In the genomic region with DNA sequence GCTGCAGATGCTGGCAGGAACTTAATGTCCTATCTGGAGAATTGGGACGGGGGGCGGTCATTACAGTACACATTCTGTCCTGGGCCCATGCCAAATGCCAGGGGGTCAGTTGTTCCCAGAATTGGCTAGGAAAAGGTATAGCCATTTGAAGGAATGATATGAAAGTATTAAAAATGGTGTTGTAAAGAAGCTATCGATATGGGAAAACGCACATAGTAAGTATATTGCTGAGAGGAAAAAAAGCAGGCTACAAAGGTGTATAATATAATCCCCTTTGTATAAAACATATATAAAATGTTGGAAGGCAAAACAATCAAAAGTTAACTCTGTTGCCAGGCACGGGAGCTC, we compare ENCODE assay signal across 1 cellular context.
TF ChIP-seq lines count a peak whose summit lies in the region.

No MANE protein-coding gene starts in this region.

TF ChIP-seq in H1, 55 proteins besides CTCF, POLR2A, EP300 and RAD21:
- TF ChIP-seq HDAC2 (IDR thresholded peaks at IDR 0.05; ENCODE audit: borderline replicate concordance in 1 of 2, low read depth in 2 of 2, low read length in 2 of 2) (no peak), SP4 (IDR thresholded peaks at IDR 0.05; ENCODE audit: low read length) (no peak), KDM1A (IDR thresholded peaks at IDR 0.05; ENCODE audit: borderline replicate concordance, low read length) (no peak), CBX5 (IDR thresholded peaks at IDR 0.05; ENCODE audit: low read depth, low read length) (no peak), HDAC6 (IDR thresholded peaks at IDR 0.05; ENCODE audit: low read depth, low read length) (no peak), USF2 (IDR thresholded peaks at IDR 0.05; ENCODE audit: low read length) (no peak), GABPA (IDR thresholded peaks at IDR 0.05; ENCODE audit: borderline replicate concordance, insufficient read depth, low read length) (no peak)
- TF ChIP-seq, protein P1, sequence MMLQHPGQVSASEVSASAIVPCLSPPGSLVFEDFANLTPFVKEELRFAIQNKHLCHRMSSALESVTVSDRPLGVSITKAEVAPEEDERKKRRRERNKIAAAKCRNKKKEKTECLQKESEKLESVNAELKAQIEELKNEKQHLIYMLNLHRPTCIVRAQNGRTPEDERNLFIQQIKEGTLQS (IDR thresholded peaks at IDR 0.05; ENCODE audit: insufficient read depth, low read depth, low read length) = no peak
